Comparison of ENCODE assay signal across 8 cellular contexts in the genomic region with DNA sequence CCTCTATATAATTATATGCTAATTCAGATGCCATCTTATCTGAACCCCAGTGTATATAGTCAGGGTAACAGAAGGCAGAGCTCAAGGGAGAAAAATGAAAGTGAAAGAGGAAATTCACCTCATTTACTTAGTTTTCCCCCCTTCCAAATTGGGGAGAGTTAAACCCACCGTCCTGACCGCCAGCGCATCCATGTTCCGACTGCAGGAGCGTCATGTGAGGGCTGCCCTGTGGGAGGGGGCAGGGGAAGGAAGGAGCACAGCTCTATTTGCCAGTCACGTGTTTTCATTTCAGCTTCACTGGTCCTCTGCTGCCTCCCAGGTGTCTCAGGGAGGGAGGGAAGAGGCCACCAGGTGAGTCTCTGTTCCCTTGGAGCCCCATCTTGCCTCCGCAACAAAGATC. TPM values are rescaled to one million over a fixed set of nuclear protein-coding genes. Genes with fewer than 3 reads are reported as not detected.
A peak's percentile ranks its signal among the peaks of the same experiment; 100 is the strongest.
DNase-seq lines count a peak whose midpoint lies in the region; ATAC-seq, FAIRE-seq and TF ChIP-seq lines count a peak whose summit lies in the region.

No MANE protein-coding gene starts in this region.

- H2AFZ ChIP-seq in neuronal stem cell (ENCODE audit: low read length) = no peak overlapping the region

- H3K4me3 Mint-ChIP-seq in activated T-cell treated with anti-CD3 and anti-CD28 coated beads, Interleukin-2, amount 50 U/mL, for 72 hours = peak overlapping the region; percentile 79 to 85
- H3K4me3 Mint-ChIP-seq in naive B cell (peak overlapping the region; percentile 84 to 96 (median 93)), nephron progenitor cell (no peak overlapping the region)

- no peak overlapping the region for H3K23ac ChIP-seq in neuronal stem cell (ENCODE audit: low read depth, low read length, poor library complexity)

- no peak overlapping the region for H2BK15ac ChIP-seq in neuronal stem cell (ENCODE audit: low read length)

- peaks cover 27% of the 10 kb centered on the region for H3K4me1 Mint-ChIP-seq in activated T-cell treated with anti-CD3 and anti-CD28 coated beads, Interleukin-2, amount 50 U/mL, for 72 hours (ENCODE audit: low read depth)
- H3K4me1 Mint-ChIP-seq in naive B cell (peaks cover 40 to 67% (median 44%) of the 10 kb centered on the region in 3 donors), nephron progenitor cell (peaks cover 52% of the 10 kb centered on the region)

- no peak overlapping the region for H2BK120ac ChIP-seq in neuronal stem cell (ENCODE audit: low read depth, low read length)

- no peak for TF ChIP-seq CTCF in nephron progenitor cell (IDR thresholded peaks at IDR 0.05)
- TF ChIP-seq CTCF in coronary artery (IDR thresholded peaks at IDR 0.05) = no peak

- H3K9me3 Mint-ChIP-seq in activated T-cell treated with anti-CD3 and anti-CD28 coated beads, Interleukin-2, amount 50 U/mL, for 72 hours = peaks cover 0 to 2% of the 10 kb centered on the region in 2 donors
- H3K9me3 Mint-ChIP-seq in naive B cell = peaks cover 0 to 2% (median 0%) of the 10 kb centered on the region in 7 donors
- no peaks in the 10 kb centered on the region for H3K9me3 Mint-ChIP-seq in nephron progenitor cell

- H3K4me3 ChIP-seq in coronary artery (no peak overlapping the region), neuronal stem cell (ENCODE audit: low read length in 2 of 2) (no peak overlapping the region)

- H3K4me1 ChIP-seq in neuronal stem cell (ENCODE audit: control insufficient read depth in 2 of 2, insufficient read depth in 1 of 2, low read depth in 1 of 2, low read length in 2 of 2) = peaks cover 0 to 7% of the 10 kb centered on the region in 2 donors

- H3K27me3 ChIP-seq in neuronal stem cell (ENCODE audit: control insufficient read depth in 3 of 3, insufficient read depth in 3 of 3, low read depth in 1 of 3, low read length in 3 of 3) = no peaks in the 10 kb centered on the region

- H4K91ac ChIP-seq in neuronal stem cell (ENCODE audit: low read depth, low read length, poor library complexity) = no peak overlapping the region

- WGBS in neuronal stem cell (ENCODE audit: extremely low coverage in 2 of 2, insufficient read length in 2 of 2, insufficient replicate concordance in 1 of 2), 2 donors = no CpG with 5 or more reads among the region's 7 CpGs

- H3K9me3 ChIP-seq in neuronal stem cell (replicated peaks in 1 of 2; ENCODE audit: control insufficient read depth in 2 of 2, insufficient read depth in 1 of 2, low read depth in 1 of 2, low read length in 2 of 2) = no peaks in the 10 kb centered on the region

- FAIRE-seq in GM12892 (lab: Jason Lieb, UNC) = peak; percentile 80

- no peak overlapping the region for H3K9ac ChIP-seq in neuronal stem cell (ENCODE audit: low read depth, low read length, poor library complexity)

- H3K27ac ChIP-seq in coronary artery = no peak overlapping the region
- H3K27ac ChIP-seq in neuronal stem cell (replicated peaks; ENCODE audit: low read length) = no peak overlapping the region

- H3K4ac ChIP-seq in neuronal stem cell (ENCODE audit: low read length) = no peak overlapping the region

- peak; percentile 58 to 63 for ATAC-seq in activated T-cell treated with anti-CD3 and anti-CD28 coated beads, Interleukin-2, amount 50 U/mL, for 72 hours (replicated peaks in 1 of 2)
- peak; percentile 73 to 77 for ATAC-seq in naive B cell (ENCODE audit: low read depth in 2 of 2)

- no peaks in the 10 kb centered on the region for H3K36me3 ChIP-seq in neuronal stem cell (replicated peaks in 1 of 2; ENCODE audit: control insufficient read depth in 2 of 2, insufficient read depth in 2 of 2, low read length in 2 of 2)

- H2AK5ac ChIP-seq in neuronal stem cell (ENCODE audit: low read depth, low read length) = no peak overlapping the region

- peak overlapping the region; percentile 47 for H3K27ac Mint-ChIP-seq in activated T-cell treated with anti-CD3 and anti-CD28 coated beads, Interleukin-2, amount 50 U/mL, for 72 hours
- H3K27ac Mint-ChIP-seq in naive B cell (peak overlapping the region; percentile 85 to 98 (median 95)), nephron progenitor cell (no peak overlapping the region)

- no peak overlapping the region for H3K4me2 ChIP-seq in neuronal stem cell (ENCODE audit: insufficient read depth, low read length, poor library complexity, severe bottlenecking)

- no peak overlapping the region for H3K18ac ChIP-seq in neuronal stem cell (ENCODE audit: low read length)

- no peak overlapping the region for H4K8ac ChIP-seq in neuronal stem cell (ENCODE audit: low read depth, low read length)

- H2BK12ac ChIP-seq in neuronal stem cell (ENCODE audit: low read length) = no peak overlapping the region

- H3K14ac ChIP-seq in neuronal stem cell (ENCODE audit: low read length) = no peak overlapping the region

- H3K27me3 Mint-ChIP-seq in activated T-cell treated with anti-CD3 and anti-CD28 coated beads, Interleukin-2, amount 50 U/mL, for 72 hours (ENCODE audit: low read depth) = no peaks in the 10 kb centered on the region
- H3K27me3 Mint-ChIP-seq in naive B cell (no peaks in the 10 kb centered on the region), nephron progenitor cell (ENCODE audit: low read depth, poor library complexity) (no peaks in the 10 kb centered on the region)

- peaks cover 5% of the 10 kb centered on the region for H3K79me1 ChIP-seq in neuronal stem cell (ENCODE audit: low read depth, low read length)

- no peak for DNase-seq in GM12892 (ENCODE audit: insufficient read length)
- peak; percentile 41 for DNase-seq in NCI-H2029 treated with DMSO at 0.1 percent for 48 hours (lab: John Stamatoyannopoulos, UW)
- peak; percentile 30 to 34 for DNase-seq in activated T-cell treated with anti-CD3 and anti-CD28 coated beads, Interleukin-2, amount 50 U/mL, for 72 hours
- DNase-seq in naive B cell = peak; percentile 53
- no peak for DNase-seq in nephron progenitor cell
- DNase-seq in coronary artery (ENCODE audit: low spot score) = no peak
- DNase-seq in cerebellum (ENCODE audit: low spot score) = no peak
- no peak for DNase-seq in neuronal stem cell (ENCODE audit: low spot score)

- no peak for TF ChIP-seq POLR2A in GM12892 (IDR thresholded peaks at IDR 0.05; ENCODE audit: low read depth, low read length)

- no peaks in the 10 kb centered on the region for H3K36me3 Mint-ChIP-seq in activated T-cell treated with anti-CD3 and anti-CD28 coated beads, Interleukin-2, amount 50 U/mL, for 72 hours (ENCODE audit: insufficient read depth in 2 of 2)
- H3K36me3 Mint-ChIP-seq in naive B cell (no peaks in the 10 kb centered on the region), nephron progenitor cell (ENCODE audit: low read depth) (no peaks in the 10 kb centered on the region)

- no peak overlapping the region for H2BK5ac ChIP-seq in neuronal stem cell (ENCODE audit: low read length)

RNA-seq across cellular contexts. Expression of gene CNNM4, which starts 13.2 kb away (rescaled TPM):
- 5.5 TPM for polyA plus RNA-seq in GM12892 (2012; ENCODE audit: missing spikeins)
- 1 to 10 TPM; 9.1 to 9.5 TPM for total RNA-seq in activated T-cell treated with anti-CD3 and anti-CD28 coated beads, Interleukin-2, amount 50 U/mL, for 72 hours
- polyA plus RNA-seq in naive B cell (ENCODE audit: low read depth in 6 of 6) = 1 to 10 TPM in 5 of 6 donors, not detected in 1; 3.3 to 9.4 (median 6.3) TPM
- 8.1 TPM for total RNA-seq in cerebellum
- polyA plus RNA-seq in neuronal stem cell (2013, experiment 1 of 2) = 20.5 TPM
- 22.0 TPM for polyA plus RNA-seq in neuronal stem cell (2013, experiment 2 of 2)

RNA-seq across cellular contexts. Expression of gene LMAN2L, which starts 34.1 kb away (rescaled TPM):
- 8.4 TPM for polyA plus RNA-seq in GM12892 (2012; ENCODE audit: missing spikeins)
- total RNA-seq in activated T-cell treated with anti-CD3 and anti-CD28 coated beads, Interleukin-2, amount 50 U/mL, for 72 hours = 1 to 10 TPM; 7.8 to 8.0 TPM
- polyA plus RNA-seq in naive B cell (ENCODE audit: low read depth in 6 of 6) = 10 to 100 TPM in 5 of 6 donors, 1 to 10 TPM in 1; 9.3 to 18.9 (median 16.8) TPM
- total RNA-seq in cerebellum = 19.7 TPM
- 17.6 TPM for polyA plus RNA-seq in neuronal stem cell (2013, experiment 1 of 2)
- 18.5 TPM for polyA plus RNA-seq in neuronal stem cell (2013, experiment 2 of 2)

RNA-seq across cellular contexts. Expression of gene CNNM3, which starts 42.1 kb away (rescaled TPM):
- polyA plus RNA-seq in GM12892 (2012; ENCODE audit: missing spikeins) = 5.3 TPM
- 10 to 100 TPM; 20.7 to 27.9 TPM for total RNA-seq in activated T-cell treated with anti-CD3 and anti-CD28 coated beads, Interleukin-2, amount 50 U/mL, for 72 hours
- polyA plus RNA-seq in naive B cell (ENCODE audit: low read depth in 6 of 6) = 10 to 100 TPM in 1 of 6 donors, 1 to 10 TPM in 5; 4.3 to 16.3 (median 6.1) TPM
- total RNA-seq in cerebellum = 16.1 TPM
- polyA plus RNA-seq in neuronal stem cell (2013, experiment 1 of 2) = 13.3 TPM
- 13.5 TPM for polyA plus RNA-seq in neuronal stem cell (2013, experiment 2 of 2)

Comparison
In these comparisons a context has a peak if more than half of its experiments do, and no peak if none do; other contexts are left out.
1. DNase-seq: peak in NCI-H2029 treated with DMSO at 0.1 percent for 48 hours (single experiment), activated T-cell treated with anti-CD3 and anti-CD28 coated beads, Interleukin-2, amount 50 U/mL, for 72 hours (2 of 2) and naive B cell (single experiment); none in GM12892 (single experiment), nephron progenitor cell (single experiment), coronary artery (single experiment), cerebellum (single experiment) and neuronal stem cell (single experiment).